ENCODE assay signal across 8 cellular contexts in the genomic region with DNA sequence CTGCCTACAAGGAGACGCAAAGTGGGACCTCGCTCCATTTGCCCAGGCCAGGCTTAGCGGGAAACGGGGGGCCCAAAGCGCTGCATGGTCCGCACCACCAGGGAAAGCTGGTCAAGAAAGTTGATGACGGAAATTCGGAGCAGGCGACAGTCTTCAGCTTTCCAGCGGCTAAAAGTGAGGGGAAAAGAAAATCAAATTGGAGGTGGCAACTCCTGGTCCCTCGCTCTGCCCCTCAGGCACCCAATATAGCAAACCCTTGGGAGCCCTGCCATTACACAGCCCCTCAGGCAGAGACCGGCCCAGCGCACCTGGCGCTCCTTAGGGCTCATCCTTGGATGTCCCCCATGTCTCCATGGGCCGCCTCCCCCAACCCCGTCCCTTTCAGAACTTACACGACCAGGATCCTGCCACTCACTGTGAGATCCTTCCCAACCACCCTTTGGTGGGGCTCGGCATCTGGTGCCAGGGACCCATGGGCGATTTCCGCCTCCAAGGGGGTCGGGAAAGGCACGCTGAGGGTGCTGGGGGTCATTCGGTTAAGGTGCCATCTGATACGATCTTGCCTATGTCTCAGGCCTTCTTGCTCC. TPM values are rescaled to one million over a fixed set of nuclear protein-coding genes. Genes with fewer than 3 reads are reported as not detected.
DNase-seq lines count a peak whose midpoint lies in the region; ATAC-seq and TF ChIP-seq lines count a peak whose summit lies in the region.

No MANE protein-coding gene starts in this region.

- H3K9me3 ChIP-seq in MG63 (no peaks in the 10 kb centered on the region), duodenal mucosa (ENCODE audit: control insufficient read depth in 1 of 2, low read length in 2 of 2) (no peaks in the 10 kb centered on the region)

- peak overlapping the region; percentile 92 for H3K27ac ChIP-seq in C4-2B
- no peak overlapping the region for H3K27ac ChIP-seq in duodenal mucosa (ENCODE audit: low read depth, low read length)

- H3K36me3 Mint-ChIP-seq in neural crest cell (ENCODE audit: low read depth) = peaks cover 9% of the 10 kb centered on the region

- H3K4me3 ChIP-seq in MG63 (peak overlapping the region; percentile 48), duodenal mucosa (ENCODE audit: low read depth in 1 of 2, low read length in 2 of 2) (peak overlapping the region; percentile 54 to 60)

- peak overlapping the region; percentile 48 to 54 for H3K9ac ChIP-seq in duodenal mucosa (ENCODE audit: low read depth in 1 of 2, low read length in 2 of 2)

- no peaks in the 10 kb centered on the region for H3K27me3 Mint-ChIP-seq in neural crest cell (ENCODE audit: low read depth)

- peaks cover 0 to 11% of the 10 kb centered on the region in 2 donors for H3K4me1 ChIP-seq in duodenal mucosa (ENCODE audit: control insufficient read depth in 1 of 2, insufficient read depth in 2 of 2, low read length in 2 of 2)

- peak overlapping the region; percentile 87 for H3K4me3 Mint-ChIP-seq in neural crest cell

- H3K27ac Mint-ChIP-seq in neural crest cell (ENCODE audit: unreplicated experiment) = no peak overlapping the region

- TF ChIP-seq CTCF in C4-2B (conservative IDR thresholded peaks at IDR 0.05) = no peak
- TF ChIP-seq CTCF in neural crest cell (conservative IDR thresholded peaks at IDR 0.05) = no peak

- no peak for ATAC-seq in GM21619 (IDR thresholded peaks at IDR 0.05; ENCODE audit: unreplicated experiment)

- DNase-seq in MG63 (no peak), neural crest cell (ENCODE audit: low read depth, low spot score) (no peak), HPDE6-E6E7 (ENCODE audit: extremely low spot score) (no peak)
- no peak for DNase-seq in stimulated activated CD4-positive, alpha-beta T cell treated with anti-CD3 and anti-CD28 coated beads, Interleukin-4, amount 100 ng/mL, for 1 hour
- DNase-seq in central memory CD4-positive, alpha-beta T cell = no peak

- H3K9me3 Mint-ChIP-seq in neural crest cell = no peaks in the 10 kb centered on the region

- no peaks in the 10 kb centered on the region for H3K36me3 ChIP-seq in MG63
- H3K36me3 ChIP-seq in duodenal mucosa (ENCODE audit: control insufficient read depth in 1 of 2, insufficient read depth in 2 of 2, low read length in 2 of 2) = no peaks in the 10 kb centered on the region

- H3K27me3 ChIP-seq in MG63 (no peaks in the 10 kb centered on the region), duodenal mucosa (ENCODE audit: control insufficient read depth in 1 of 2, insufficient read depth in 2 of 2, low read length in 2 of 2) (no peaks in the 10 kb centered on the region)

- no peaks in the 10 kb centered on the region for H3K4me1 Mint-ChIP-seq in neural crest cell

RNA-seq across cellular contexts. Expression of a gene that starts 1.1 kb away (rescaled TPM):
- 20.5 and 25.7 TPM in 2 replicates for total RNA-seq in MG63 (2014; rRNA removed; shearing (Covaris generic); ENCODE audit: low replicate concordance)
- total RNA-seq in neural crest cell = 20.7 and 22.6 TPM in 2 replicates

RNA-seq across cellular contexts. Expression of a gene that starts 8.4 kb away (rescaled TPM):
- total RNA-seq in MG63 (2014; rRNA removed; shearing (Covaris generic); ENCODE audit: low replicate concordance) = 51.9 and 101 TPM in 2 replicates
- total RNA-seq in neural crest cell = 39.2 and 39.5 TPM in 2 replicates

RNA-seq across cellular contexts. Expression of a gene that starts 12.4 kb away (rescaled TPM):
- 5.1 and 15.2 TPM in 2 replicates for total RNA-seq in MG63 (2014; rRNA removed; shearing (Covaris generic); ENCODE audit: low replicate concordance)
- 7.8 TPM in 2 replicates for total RNA-seq in neural crest cell

RNA-seq across cellular contexts. Expression of a gene that starts 19.9 kb away (rescaled TPM):
- total RNA-seq in MG63 (2014; rRNA removed; shearing (Covaris generic); ENCODE audit: low replicate concordance) = 0.27 and 5.0 TPM in 2 replicates
- 74.1 and 75.1 TPM in 2 replicates for total RNA-seq in neural crest cell

RNA-seq across cellular contexts. Expression of a gene that starts 34.0 kb away (rescaled TPM):
- 33.4 and 35.4 TPM in 2 replicates for total RNA-seq in MG63 (2014; rRNA removed; shearing (Covaris generic); ENCODE audit: low replicate concordance)
- 68.8 and 69.0 TPM in 2 replicates for total RNA-seq in neural crest cell
